Comparison of ENCODE assay signal across 19 cellular contexts in genomic region chr5:96796434-96796833, GRCh38. TPM values are rescaled to one million over a fixed set of nuclear protein-coding genes. Genes with fewer than 3 reads are reported as not detected.
DNase-seq lines count a peak whose midpoint lies in the region; ATAC-seq and TF ChIP-seq lines count a peak whose summit lies in the region.
"Had no signal": no experiment of that assay in that cellular context is flagged by ENCODE, and none has a peak within 500 bp of the region (broad histone marks: within the 10 kb centered on the region; RNA-seq: fewer than 3 reads in every experiment).

No MANE protein-coding gene starts in this region.

- no peak overlapping the region for H3K4me3 Mint-ChIP-seq in activated CD4-positive, alpha-beta T cell treated with anti-CD3 and anti-CD28 coated beads, Interleukin-2, amount 10 ng/mL, durations not matched to agents 7 days and 5 days
- peak overlapping the region in 2 of 8 donors; percentile 5 to 23 for H3K4me3 Mint-ChIP-seq in CD4-positive, alpha-beta memory T cell
- no peak overlapping the region for H3K4me3 Mint-ChIP-seq in activated CD8-positive, alpha-beta T cell treated with anti-CD3 and anti-CD28 coated beads for 36 hours
- H3K4me3 Mint-ChIP-seq in naive thymus-derived CD4-positive, alpha-beta T cell: peak overlapping the region in 4 of 10 donors; percentile 14 to 42 (median 26)
- H3K4me3 Mint-ChIP-seq: HFFc6 had no signal

- no peak overlapping the region for H3K4me3 ChIP-seq in CD4-positive, alpha-beta memory T cell (ENCODE audit: low read length in 2 of 2)
- H3K4me3 ChIP-seq in naive thymus-derived CD4-positive, alpha-beta T cell (ENCODE audit: low read length): no peak overlapping the region
- H3K4me3 ChIP-seq: MG63, Peyer's patch had no signal

- no peak overlapping the region for H3K27ac ChIP-seq in CD4-positive, alpha-beta memory T cell (ENCODE audit: low read depth, low read length)
- no peak overlapping the region for H3K27ac ChIP-seq in naive thymus-derived CD4-positive, alpha-beta T cell (ENCODE audit: low read depth, low read length)
- H3K27ac ChIP-seq: Peyer's patch had no signal

- no peak for ATAC-seq in activated CD8-positive, alpha-beta T cell treated with anti-CD3 and anti-CD28 coated beads for 36 hours
- no peak for ATAC-seq in naive thymus-derived CD4-positive, alpha-beta T cell
- ATAC-seq in HG03196 (IDR thresholded peaks at IDR 0.05; ENCODE audit: unreplicated experiment): no peak
- ATAC-seq: Right ventricle myocardium inferior had no signal

- intact Hi-C loops in CD4-positive, alpha-beta memory T cell (cut with micrococcal nuclease): no loop called here
- intact Hi-C loops in activated CD8-positive, alpha-beta T cell treated with anti-CD3 and anti-CD28 coated beads for 36 hours (cut with micrococcal nuclease): no loop called here
- intact Hi-C loops in naive thymus-derived CD4-positive, alpha-beta T cell (cut with micrococcal nuclease): no loop called here

- no peaks in the 10 kb centered on the region for H3K27me3 Mint-ChIP-seq in activated CD4-positive, alpha-beta T cell treated with anti-CD3 and anti-CD28 coated beads, Interleukin-2, amount 10 ng/mL, durations not matched to agents 7 days and 5 days
- H3K27me3 Mint-ChIP-seq in CD4-positive, alpha-beta memory T cell: no peaks in the 10 kb centered on the region
- H3K27me3 Mint-ChIP-seq in activated CD8-positive, alpha-beta T cell treated with anti-CD3 and anti-CD28 coated beads for 36 hours: no peaks in the 10 kb centered on the region
- no peaks in the 10 kb centered on the region for H3K27me3 Mint-ChIP-seq in naive thymus-derived CD4-positive, alpha-beta T cell

- TF ChIP-seq CTCF in activated CD8-positive, alpha-beta T cell treated with anti-CD3 and anti-CD28 coated beads for 36 hours (IDR thresholded peaks at IDR 0.05): no peak

- H3K9me3 ChIP-seq in CD4-positive, alpha-beta memory T cell (ENCODE audit: control insufficient read depth in 1 of 2, low read length in 2 of 2): no peaks in the 10 kb centered on the region
- no peaks in the 10 kb centered on the region for H3K9me3 ChIP-seq in naive thymus-derived CD4-positive, alpha-beta T cell (ENCODE audit: control insufficient read depth in 2 of 3, low read length in 3 of 3)
- H3K9me3 ChIP-seq: MG63, Peyer's patch had no signal

- POLR2A ChIA-PET in activated CD4-positive, alpha-beta T cell treated with anti-CD3 and anti-CD28 coated beads, Interleukin-2, amount 10 ng/mL, durations not matched to agents 7 days and 5 days (lab: Charles Lee): no interaction called here
- POLR2A ChIA-PET in CD4-positive, alpha-beta memory T cell (lab: Charles Lee; ENCODE audit: partially characterized antibody): interaction anchor here (0.6 to 1.8 kb wide), 3 partner anchors 12 to 20 kb away, joined by 3 to 11 read pairs (median 5); no protein-coding TSS in a partner anchor
- POLR2A ChIA-PET in activated CD8-positive, alpha-beta T cell treated with anti-CD3 and anti-CD28 coated beads for 36 hours (lab: Charles Lee): interaction anchor here (2.9 kb wide), 1 partner anchor 10 kb away, joined by 18 read pairs; the partner anchor contains the start of gene ERAP1
- POLR2A ChIA-PET in naive thymus-derived CD4-positive, alpha-beta T cell (lab: Charles Lee): interaction anchor here (4.6 kb wide), 1 partner anchor 12 kb away, joined by 36 read pairs; the partner anchor contains the start of gene ERAP1

- no peaks in the 10 kb centered on the region for H3K27me3 ChIP-seq in CD4-positive, alpha-beta memory T cell (ENCODE audit: insufficient read depth, low read length)
- H3K27me3 ChIP-seq in naive thymus-derived CD4-positive, alpha-beta T cell (ENCODE audit: control insufficient read depth in 2 of 2, insufficient read depth in 2 of 2, low read length in 2 of 2): no peaks in the 10 kb centered on the region
- H3K27me3 ChIP-seq: MG63, Peyer's patch had no signal

- peaks cover 82% of the 10 kb centered on the region for H3K36me3 Mint-ChIP-seq in activated CD4-positive, alpha-beta T cell treated with anti-CD3 and anti-CD28 coated beads, Interleukin-2, amount 10 ng/mL, durations not matched to agents 7 days and 5 days (ENCODE audit: low read depth)
- H3K36me3 Mint-ChIP-seq in CD4-positive, alpha-beta memory T cell: peaks cover 70 to 84% of the 10 kb centered on the region in 2 donors
- peaks cover 79% of the 10 kb centered on the region for H3K36me3 Mint-ChIP-seq in activated CD8-positive, alpha-beta T cell treated with anti-CD3 and anti-CD28 coated beads for 36 hours (ENCODE audit: low read depth)
- H3K36me3 Mint-ChIP-seq in naive thymus-derived CD4-positive, alpha-beta T cell: peaks cover 19 to 68% (median 58%) of the 10 kb centered on the region in 5 donors

- peaks cover 6% of the 10 kb centered on the region for H3K9me3 Mint-ChIP-seq in activated CD4-positive, alpha-beta T cell treated with anti-CD3 and anti-CD28 coated beads, Interleukin-2, amount 10 ng/mL, durations not matched to agents 7 days and 5 days
- H3K9me3 Mint-ChIP-seq in CD4-positive, alpha-beta memory T cell: peaks cover 0 to 3% (median 0%) of the 10 kb centered on the region in 8 donors
- H3K9me3 Mint-ChIP-seq in activated CD8-positive, alpha-beta T cell treated with anti-CD3 and anti-CD28 coated beads for 36 hours: no peaks in the 10 kb centered on the region
- peaks cover 0 to 8% (median 0%) of the 10 kb centered on the region in 11 donors for H3K9me3 Mint-ChIP-seq in naive thymus-derived CD4-positive, alpha-beta T cell
- H3K9me3 Mint-ChIP-seq: HFFc6 had no signal

- H3K4me1 Mint-ChIP-seq in activated CD4-positive, alpha-beta T cell treated with anti-CD3 and anti-CD28 coated beads, Interleukin-2, amount 10 ng/mL, durations not matched to agents 7 days and 5 days: peaks cover 40% of the 10 kb centered on the region
- peaks cover 40 to 66% (median 54%) of the 10 kb centered on the region in 4 donors for H3K4me1 Mint-ChIP-seq in CD4-positive, alpha-beta memory T cell
- H3K4me1 Mint-ChIP-seq in activated CD8-positive, alpha-beta T cell treated with anti-CD3 and anti-CD28 coated beads for 36 hours (ENCODE audit: low read depth): peaks cover 48% of the 10 kb centered on the region
- H3K4me1 Mint-ChIP-seq in naive thymus-derived CD4-positive, alpha-beta T cell: peaks cover 29 to 84% (median 68%) of the 10 kb centered on the region in 7 donors

- H3K36me3 ChIP-seq in CD4-positive, alpha-beta memory T cell (ENCODE audit: insufficient read depth, low read length): peaks cover 70% of the 10 kb centered on the region
- H3K36me3 ChIP-seq in naive thymus-derived CD4-positive, alpha-beta T cell (ENCODE audit: control insufficient read depth in 2 of 3, insufficient read depth in 3 of 3, low read length in 3 of 3): peaks cover 20 to 85% (median 40%) of the 10 kb centered on the region in 3 experiments

- CTCF ChIA-PET in activated CD4-positive, alpha-beta T cell treated with anti-CD3 and anti-CD28 coated beads, Interleukin-2, amount 10 ng/mL, durations not matched to agents 7 days and 5 days (lab: Charles Lee): interaction anchor here (0.7 to 3.5 kb wide), 3 partner anchors 12 to 187 kb away, joined by 4 to 17 read pairs (median 4); partner anchors contain the start of gene ERAP1
- CTCF ChIA-PET in CD4-positive, alpha-beta memory T cell (lab: Charles Lee; ENCODE audit: partially characterized antibody): interaction anchor here (1.5 kb wide), 1 partner anchor 44 kb away, joined by 3 read pairs; no protein-coding TSS in a partner anchor
- CTCF ChIA-PET in activated CD8-positive, alpha-beta T cell treated with anti-CD3 and anti-CD28 coated beads for 36 hours (lab: Charles Lee): interaction anchor here (1.2 kb wide), 1 partner anchor 17 kb away, joined by 3 read pairs; no protein-coding TSS in a partner anchor
- CTCF ChIA-PET in naive thymus-derived CD4-positive, alpha-beta T cell (lab: Charles Lee): interaction anchor here (1.0 to 1.3 kb wide), 2 partner anchors 12 to 25 kb away, joined by 3 read pairs; partner anchors contain the start of gene ERAP1

- H3K4me1 ChIP-seq in CD4-positive, alpha-beta memory T cell (ENCODE audit: insufficient read depth, low read length): peaks cover 38% of the 10 kb centered on the region
- H3K4me1 ChIP-seq in naive thymus-derived CD4-positive, alpha-beta T cell (ENCODE audit: control insufficient read depth in 2 of 2, insufficient read depth in 2 of 2, low read length in 2 of 2): peaks cover 14 to 22% of the 10 kb centered on the region in 2 donors

- DNase-seq in activated CD4-positive, alpha-beta T cell treated with anti-CD3 and anti-CD28 coated beads, Interleukin-2, amount 10 ng/mL, durations not matched to agents 7 days and 5 days: no peak
- no peak for DNase-seq in activated CD4-positive, alpha-beta T cell treated with anti-CD3 and anti-CD28 coated beads for 1 hour
- no peak for DNase-seq in CD4-positive, alpha-beta memory T cell
- DNase-seq in activated CD8-positive, alpha-beta T cell treated with anti-CD3 and anti-CD28 coated beads for 36 hours: no peak
- DNase-seq in naive thymus-derived CD4-positive, alpha-beta T cell: no peak
- DNase-seq in superior temporal gyrus (ENCODE audit: extremely low spot score) (no peak), NCI-H1930 (lab: John Stamatoyannopoulos, UW) (no peak)
- DNase-seq: 8988T, COR-L47, HFFc6, Karpas-422, MG63, NCI-H1092 treated with DMSO at 0.1 percent for 48 hours, NCI-H1694 treated with DMSO at 0.1 percent for 48 hours, NCI-H226, NCI-H524 treated with DMSO at 0.1 percent for 48 hours, Peyer's patch had no signal

- peak overlapping the region; percentile 26 for H3K27ac Mint-ChIP-seq in activated CD4-positive, alpha-beta T cell treated with anti-CD3 and anti-CD28 coated beads, Interleukin-2, amount 10 ng/mL, durations not matched to agents 7 days and 5 days
- peak overlapping the region in 6 of 7 donors; percentile 39 to 91 (median 58) for H3K27ac Mint-ChIP-seq in CD4-positive, alpha-beta memory T cell
- H3K27ac Mint-ChIP-seq in activated CD8-positive, alpha-beta T cell treated with anti-CD3 and anti-CD28 coated beads for 36 hours: peak overlapping the region; percentile 3
- H3K27ac Mint-ChIP-seq in naive thymus-derived CD4-positive, alpha-beta T cell: peak overlapping the region in 8 of 9 donors; percentile 33 to 89 (median 77)
- H3K27ac Mint-ChIP-seq: HFFc6 had no signal

RNA-seq across cellular contexts. Expression of gene ERAP1, which starts 11.3 kb away (rescaled TPM):
- 100 to 1,000 TPM; 117 to 161 TPM for total RNA-seq in activated CD4-positive, alpha-beta T cell treated with anti-CD3 and anti-CD28 coated beads, Interleukin-2, amount 10 ng/mL, durations not matched to agents 7 days and 5 days
- total RNA-seq in CD4-positive, alpha-beta memory T cell: 100 to 1,000 TPM; 158 to 176 TPM
- 10 to 100 TPM; 51.3 to 58.9 TPM for polyA plus RNA-seq in CD4-positive, alpha-beta memory T cell
- 10 to 100 TPM; 60.1 to 62.3 TPM for total RNA-seq in activated CD8-positive, alpha-beta T cell treated with anti-CD3 and anti-CD28 coated beads for 36 hours
- total RNA-seq in naive thymus-derived CD4-positive, alpha-beta T cell: 100 to 1,000 TPM in 3 of 5 experiments, 10 to 100 TPM in 2; 79.0 to 184 (median 153) TPM
- 10 to 100 TPM; 50.4 to 72.6 TPM for polyA plus RNA-seq in naive thymus-derived CD4-positive, alpha-beta T cell

Comparison
In these comparisons a context has a peak if more than half of its experiments do, and no peak if none do; other contexts are left out.
1. H3K27ac Mint-ChIP-seq: peak in every context shown above with its lines; median percentile 77 in naive thymus-derived CD4-positive, alpha-beta T cell; 58 in CD4-positive, alpha-beta memory T cell; 26 in activated CD4-positive, alpha-beta T cell treated with anti-CD3 and anti-CD28 coated beads, Interleukin-2, amount 10 ng/mL, durations not matched to agents 7 days and 5 days; 3 in activated CD8-positive, alpha-beta T cell treated with anti-CD3 and anti-CD28 coated beads for 36 hours.